8 cellular contexts compared by ENCODE assay signal in genomic region chr16:67191995-67192681, GRCh38. TPM values are rescaled to one million over a fixed set of nuclear protein-coding genes. Genes with fewer than 3 reads are reported as not detected.
DNase-seq lines count a peak whose midpoint lies in the region; ATAC-seq and TF ChIP-seq lines count a peak whose summit lies in the region.

E2F4 (plus strand) TSS chr16:67192155; CDS start chr16:67192228, 73 bp downstream.

- no peaks in the 10 kb centered on the region; the same call in 1 of the 2 replicates for H3K27me3 ChIP-seq in KMS-11 (ENCODE audit: insufficient read depth, low read depth)

- peaks cover 48% of the 10 kb centered on the region for H3K36me3 Mint-ChIP-seq in activated T-helper 17 cell treated with anti-CD3 and anti-CD28 coated beads, Interleukin-2, amount 50 U/mL, for 72 hours (ENCODE audit: low read depth)
- H3K36me3 Mint-ChIP-seq in natural killer cell treated with Interleukin-12 subunit alpha and Interleukin-12 subunit beta and Interleukin-15 and Interleukin-18, amount 100 ng/mL, for 72 hours = peaks cover 17% of the 10 kb centered on the region

- peaks cover 27% of the 10 kb centered on the region for H3K4me1 Mint-ChIP-seq in activated T-helper 17 cell treated with anti-CD3 and anti-CD28 coated beads, Interleukin-2, amount 50 U/mL, for 72 hours
- H3K4me1 Mint-ChIP-seq in natural killer cell treated with Interleukin-12 subunit alpha and Interleukin-12 subunit beta and Interleukin-15 and Interleukin-18, amount 100 ng/mL, for 72 hours (ENCODE audit: low read depth in 2 of 2) = peaks cover 39 to 41% of the 10 kb centered on the region in 2 donors

- TF ChIP-seq CTCF in KMS-11 (conservative IDR thresholded peaks at IDR 0.05; ENCODE audit: low read depth, low read length) = no peak
- no peak for TF ChIP-seq CTCF in RWPE1 (conservative IDR thresholded peaks at IDR 0.05; ENCODE audit: low read depth)
- no peak for TF ChIP-seq CTCF in fibroblast of mammary gland (conservative IDR thresholded peaks at IDR 0.05; ENCODE audit: control insufficient read depth, insufficient read depth, low read depth, low read length)

- CTCF ChIA-PET in RWPE1 (lab: Yijun Ruan, JAX) = interaction anchor here (1.0 to 1.5 kb wide), 2 partner anchors 23 to 174 kb away, joined by 4 read pairs; no protein-coding TSS in a partner anchor

- H3K79me2 ChIP-seq in KMS-11 (ENCODE audit: insufficient read depth, low read depth) = peaks cover 24% of the 10 kb centered on the region

- peak within 1 kb of the TSS; percentile 88 for H3K27ac Mint-ChIP-seq in activated T-helper 17 cell treated with anti-CD3 and anti-CD28 coated beads, Interleukin-2, amount 50 U/mL, for 72 hours
- H3K27ac Mint-ChIP-seq in natural killer cell treated with Interleukin-12 subunit alpha and Interleukin-12 subunit beta and Interleukin-15 and Interleukin-18, amount 100 ng/mL, for 72 hours = peak within 1 kb of the TSS; percentile 54 to 80

- H3K27me3 Mint-ChIP-seq in activated T-helper 17 cell treated with anti-CD3 and anti-CD28 coated beads, Interleukin-2, amount 50 U/mL, for 72 hours = no peaks in the 10 kb centered on the region
- H3K27me3 Mint-ChIP-seq in natural killer cell treated with Interleukin-12 subunit alpha and Interleukin-12 subunit beta and Interleukin-15 and Interleukin-18, amount 100 ng/mL, for 72 hours = no peaks in the 10 kb centered on the region

- H3K4me2 ChIP-seq in KMS-11 = peak within 1 kb of the TSS; percentile 95

- H4K20me1 ChIP-seq in KMS-11 (ENCODE audit: insufficient read depth) = no peaks in the 10 kb centered on the region

- no peaks in the 10 kb centered on the region; the same call in 1 of the 2 replicates for H3K36me3 ChIP-seq in KMS-11 (ENCODE audit: insufficient read depth)

- H3K4me3 Mint-ChIP-seq in activated T-helper 17 cell treated with anti-CD3 and anti-CD28 coated beads, Interleukin-2, amount 50 U/mL, for 72 hours = peak within 1 kb of the TSS; percentile 85
- peak within 1 kb of the TSS; percentile 82 for H3K4me3 Mint-ChIP-seq in natural killer cell treated with Interleukin-12 subunit alpha and Interleukin-12 subunit beta and Interleukin-15 and Interleukin-18, amount 100 ng/mL, for 72 hours

- peak; percentile 76 for ATAC-seq in GM21717 (IDR thresholded peaks at IDR 0.05; ENCODE audit: unreplicated experiment)
- peak; percentile 99 for ATAC-seq in activated T-helper 17 cell treated with anti-CD3 and anti-CD28 coated beads, Interleukin-2, amount 50 U/mL, for 72 hours (replicated peaks)
- ATAC-seq in natural killer cell treated with Interleukin-12 subunit alpha and Interleukin-12 subunit beta and Interleukin-15 and Interleukin-18, amount 100 ng/mL, for 72 hours = peak; percentile 97 to 98

- DNase-seq in DMS79 treated with DMSO at 0.1 percent for 48 hours (lab: John Stamatoyannopoulos, UW) = peak; percentile 55
- peak; percentile 88 for DNase-seq in RWPE1 (ENCODE audit: low spot score)
- peak; percentile 89 for DNase-seq in fibroblast of mammary gland (ENCODE audit: low read depth)
- DNase-seq in natural killer cell treated with Interleukin-12 subunit alpha and Interleukin-12 subunit beta and Interleukin-15 and Interleukin-18, amount 100 ng/mL, for 72 hours (ENCODE audit: low spot score) = peak; percentile 96
- peak; percentile 83 for DNase-seq in stimulated activated naive CD4-positive, alpha-beta T cell treated with Interleukin-2 at 50 U/mL for 16 hours (lab: John Stamatoyannopoulos, UW)

- peaks cover 19% of the 10 kb centered on the region for H3K4me1 ChIP-seq in KMS-11 (ENCODE audit: low read depth, poor library complexity, severe bottlenecking)

- H3K9me3 Mint-ChIP-seq in activated T-helper 17 cell treated with anti-CD3 and anti-CD28 coated beads, Interleukin-2, amount 50 U/mL, for 72 hours = no peaks in the 10 kb centered on the region
- H3K9me3 Mint-ChIP-seq in natural killer cell treated with Interleukin-12 subunit alpha and Interleukin-12 subunit beta and Interleukin-15 and Interleukin-18, amount 100 ng/mL, for 72 hours = no peaks in the 10 kb centered on the region

- H3K4me3 ChIP-seq in KMS-11 (IDR thresholded peaks at IDR 0.05; ENCODE audit: insufficient read depth, low read depth, low read length) (no peak within 1 kb of the TSS), fibroblast of mammary gland (ENCODE audit: control insufficient read depth, low read depth, low read length) (peak within 1 kb of the TSS; percentile 95)

- H3K9ac ChIP-seq in KMS-11 = peak within 1 kb of the TSS; percentile 83

- H2AFZ ChIP-seq in KMS-11 (ENCODE audit: low read depth) = peak within 1 kb of the TSS; percentile 28; the same call in 1 of the 2 replicates

- POLR2A ChIA-PET in RWPE1 (lab: Yijun Ruan, JAX; ENCODE audit: low non-redundant PET) = interaction anchor here (0.7 to 1.3 kb wide), 2 partner anchors 10 to 45 kb away, joined by 3 read pairs; no protein-coding TSS in a partner anchor

- H3K27ac ChIP-seq in KMS-11 = peak within 1 kb of the TSS; percentile 42
- H3K27ac ChIP-seq in RWPE1 = peak within 1 kb of the TSS; percentile 74

RNA-seq across cellular contexts. Expression of gene E2F4, which starts in this region (rescaled TPM):
- total RNA-seq in activated T-helper 17 cell treated with anti-CD3 and anti-CD28 coated beads, Interleukin-2, amount 50 U/mL, for 72 hours = 100 to 1,000 TPM in 1 of 2 donors, 10 to 100 TPM in 1; 90.0 to 141 TPM
- total RNA-seq in natural killer cell treated with Interleukin-12 subunit alpha and Interleukin-12 subunit beta and Interleukin-15 and Interleukin-18, amount 100 ng/mL, for 72 hours = 100 to 1,000 TPM; 110 to 188 TPM
